Comparison of ENCODE assay signal across 9 cellular contexts in the genomic region with DNA sequence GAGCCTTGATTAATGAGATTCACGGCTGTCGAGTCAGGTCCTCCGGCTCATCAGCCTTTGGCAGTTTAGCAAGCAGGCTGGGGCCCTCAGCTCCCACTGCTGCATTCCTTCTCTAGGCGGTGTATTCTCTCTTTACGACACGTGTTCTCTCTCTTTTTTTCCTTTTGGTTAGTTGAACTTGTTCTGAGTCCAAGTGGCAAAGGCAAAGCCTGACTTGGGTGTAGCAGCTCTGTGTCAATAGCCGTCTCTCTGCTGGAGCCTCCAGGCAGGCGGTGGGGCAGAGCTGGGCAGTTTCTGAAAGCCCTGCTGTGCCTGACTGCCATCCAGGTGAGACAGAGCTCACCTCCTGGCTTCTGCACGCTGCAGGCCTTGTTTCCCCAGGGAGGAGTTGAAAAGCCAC. TPM values are rescaled to one million over a fixed set of nuclear protein-coding genes. Genes with fewer than 3 reads are reported as not detected.
DNase-seq lines count a peak whose midpoint lies in the region; ATAC-seq, FAIRE-seq and TF ChIP-seq lines count a peak whose summit lies in the region.
"Had no signal": no experiment of that assay in that cellular context is flagged by ENCODE, and none has a peak within 500 bp of the region (broad histone marks: within the 10 kb centered on the region; RNA-seq: fewer than 3 reads in every experiment).

No MANE protein-coding gene starts in this region.

- peaks cover 0 to 79% (median 53%) of the 10 kb centered on the region in 4 donors for H3K4me1 ChIP-seq in tibial nerve
- H3K4me1 ChIP-seq in CD8-positive, alpha-beta T cell (ENCODE audit: insufficient read depth, low read length): peaks cover 13% of the 10 kb centered on the region

- no peaks in the 10 kb centered on the region for H3K9me3 ChIP-seq in tibial nerve
- no peaks in the 10 kb centered on the region for H3K9me3 ChIP-seq in CD8-positive, alpha-beta T cell (ENCODE audit: low read length)

- CTCF ChIA-PET in activated CD4-positive, alpha-beta T cell treated with anti-CD3 and anti-CD28 coated beads for 36 hours (lab: Charles Lee): interaction anchor here (0.6 to 1.0 kb wide), 3 partner anchors 9 to 27 kb away, joined by 3 read pairs; no protein-coding TSS in a partner anchor
- CTCF ChIA-PET in CD8-positive, alpha-beta T cell (lab: Charles Lee): interaction anchor here (0.8 kb wide), 1 partner anchor 9 kb away, joined by 3 read pairs; no protein-coding TSS in a partner anchor

- FAIRE-seq in RCC 7860 (lab: Jason Lieb, UNC): no peak
- FAIRE-seq: endothelial cell of umbilical vein had no signal

- H3K27me3 Mint-ChIP-seq in activated CD4-positive, alpha-beta T cell treated with anti-CD3 and anti-CD28 coated beads for 36 hours: no peaks in the 10 kb centered on the region
- no peaks in the 10 kb centered on the region for H3K27me3 Mint-ChIP-seq in CD8-positive, alpha-beta T cell (ENCODE audit: low read depth)

- H3K4me3 ChIP-seq in astrocyte of the spinal cord (ENCODE audit: low read depth, low read length) (no peak overlapping the region), tibial nerve (peak overlapping the region in 3 of 4 donors; percentile 2 to 30 (median 12))
- no peak overlapping the region for H3K4me3 ChIP-seq in CD8-positive, alpha-beta T cell (ENCODE audit: low read depth, low read length)

- H3K4me1 Mint-ChIP-seq in activated CD4-positive, alpha-beta T cell treated with anti-CD3 and anti-CD28 coated beads for 36 hours: peaks cover 85% of the 10 kb centered on the region
- H3K4me1 Mint-ChIP-seq in CD8-positive, alpha-beta T cell (ENCODE audit: low read depth): peaks cover 77% of the 10 kb centered on the region

- TF ChIP-seq EP300 in tibial nerve (IDR thresholded peaks at IDR 0.05): no peak

- WGBS in tibial nerve, 2 donors: 37 to 44% methylated on average over 9 of the region's 9 CpGs

- H3K27ac ChIP-seq in layer of hippocampus (ENCODE audit: low read depth, low read length): peak overlapping the region; percentile 25
- H3K27ac ChIP-seq in tibial nerve: peak overlapping the region in 3 of 4 donors; percentile 54 to 79 (median 76)
- H3K27ac ChIP-seq in CD8-positive, alpha-beta T cell (ENCODE audit: low read depth, low read length): no peak overlapping the region

- H3K36me3 ChIP-seq in tibial nerve: peaks cover 0 to 23% (median 0%) of the 10 kb centered on the region in 3 donors
- H3K36me3 ChIP-seq in CD8-positive, alpha-beta T cell (ENCODE audit: insufficient read depth, low read length): peaks cover 5% of the 10 kb centered on the region

- in situ Hi-C loops in astrocyte of the spinal cord (cut with HindIII; ENCODE audit: low sequenced_read_pairs): no loop called here

- H3K9me3 Mint-ChIP-seq in activated CD4-positive, alpha-beta T cell treated with anti-CD3 and anti-CD28 coated beads for 36 hours (ENCODE audit: low read depth): no peaks in the 10 kb centered on the region
- H3K9me3 Mint-ChIP-seq in CD8-positive, alpha-beta T cell: no peaks in the 10 kb centered on the region

- H3K27me3 ChIP-seq in layer of hippocampus (ENCODE audit: control insufficient read depth, insufficient read depth, low read length): no peaks in the 10 kb centered on the region
- no peaks in the 10 kb centered on the region for H3K27me3 ChIP-seq in tibial nerve
- H3K27me3 ChIP-seq in CD8-positive, alpha-beta T cell (ENCODE audit: insufficient read depth, low read length): no peaks in the 10 kb centered on the region

- POLR2A ChIA-PET in activated CD4-positive, alpha-beta T cell treated with anti-CD3 and anti-CD28 coated beads for 36 hours (lab: Charles Lee): interaction anchor here (0.5 to 0.7 kb wide), 2 partner anchors 42 to 507 kb away, joined by 4 read pairs; no protein-coding TSS in a partner anchor
- POLR2A ChIA-PET in CD8-positive, alpha-beta T cell (lab: Charles Lee): no interaction called here

- no peak for DNase-seq in activated CD4-positive, alpha-beta T cell treated with anti-CD3 and anti-CD28 coated beads for 36 hours
- DNase-seq in activated CD4-positive, alpha-beta T cell treated with anti-CD3 and anti-CD28 coated beads for 4 hours: no peak
- DNase-seq in astrocyte of the spinal cord (ENCODE audit: low read depth, low spot score) (peak; percentile 60), tibial nerve (ENCODE audit: low spot score in 2 of 2) (no peak), RCC 7860 (ENCODE audit: low spot score) (no peak)
- no peak for DNase-seq in CD8-positive, alpha-beta T cell

- intact Hi-C loops in activated CD4-positive, alpha-beta T cell treated with anti-CD3 and anti-CD28 coated beads for 36 hours (cut with DNase I, micrococcal nuclease): loop anchor here in 1 of 2 experiments (2.0 kb wide), 1 partner anchor 15 kb away; no protein-coding TSS in a partner anchor
- intact Hi-C loops in CD8-positive, alpha-beta T cell (cut with DNase I, micrococcal nuclease): no loop called here

- peak overlapping the region; percentile 53 for H3K27ac Mint-ChIP-seq in activated CD4-positive, alpha-beta T cell treated with anti-CD3 and anti-CD28 coated beads for 36 hours
- no peak overlapping the region for H3K27ac Mint-ChIP-seq in CD8-positive, alpha-beta T cell

- ATAC-seq in activated CD4-positive, alpha-beta T cell treated with anti-CD3 and anti-CD28 coated beads for 36 hours: no peak
- no peak for ATAC-seq in CD8-positive, alpha-beta T cell
- no peak for ATAC-seq in GM18517 (IDR thresholded peaks at IDR 0.05; ENCODE audit: unreplicated experiment)

- no peak overlapping the region for H3K4me3 Mint-ChIP-seq in activated CD4-positive, alpha-beta T cell treated with anti-CD3 and anti-CD28 coated beads for 36 hours
- H3K4me3 Mint-ChIP-seq in CD8-positive, alpha-beta T cell: no peak overlapping the region

- TF ChIP-seq CTCF in astrocyte of the spinal cord (IDR thresholded peaks at IDR 0.05; ENCODE audit: low read depth, low read length) (no peak), tibial nerve (IDR thresholded peaks at IDR 0.05) (no peak)
- no peak for TF ChIP-seq CTCF in CD8-positive, alpha-beta T cell (IDR thresholded peaks at IDR 0.05)

- peaks cover 64% of the 10 kb centered on the region for H3K36me3 Mint-ChIP-seq in activated CD4-positive, alpha-beta T cell treated with anti-CD3 and anti-CD28 coated beads for 36 hours (ENCODE audit: low read depth)
- H3K36me3 Mint-ChIP-seq in CD8-positive, alpha-beta T cell: peaks cover 40% of the 10 kb centered on the region

- TF ChIP-seq POLR2A in tibial nerve (IDR thresholded peaks at IDR 0.05): no peak

RNA-seq across cellular contexts. Expression of a gene that starts 46.6 kb away (rescaled TPM):
- 10 to 100 TPM; 57.9 to 59.3 TPM for total RNA-seq in activated CD4-positive, alpha-beta T cell treated with anti-CD3 and anti-CD28 coated beads for 36 hours
- total RNA-seq in tibial nerve: 10 to 100 TPM; 54.4 to 66.3 (median 57.7) TPM
- 10 to 100 TPM; 86.4 to 92.2 TPM for total RNA-seq in CD8-positive, alpha-beta T cell

Comparison
In these comparisons a context has a peak if more than half of its experiments do, and no peak if none do; other contexts are left out.
1. H3K4me3 ChIP-seq: peak in tibial nerve (3 of 4); none in astrocyte of the spinal cord (single experiment) and CD8-positive, alpha-beta T cell (single experiment).